ENCODE assay signal across 27 cellular contexts in the genomic region with DNA sequence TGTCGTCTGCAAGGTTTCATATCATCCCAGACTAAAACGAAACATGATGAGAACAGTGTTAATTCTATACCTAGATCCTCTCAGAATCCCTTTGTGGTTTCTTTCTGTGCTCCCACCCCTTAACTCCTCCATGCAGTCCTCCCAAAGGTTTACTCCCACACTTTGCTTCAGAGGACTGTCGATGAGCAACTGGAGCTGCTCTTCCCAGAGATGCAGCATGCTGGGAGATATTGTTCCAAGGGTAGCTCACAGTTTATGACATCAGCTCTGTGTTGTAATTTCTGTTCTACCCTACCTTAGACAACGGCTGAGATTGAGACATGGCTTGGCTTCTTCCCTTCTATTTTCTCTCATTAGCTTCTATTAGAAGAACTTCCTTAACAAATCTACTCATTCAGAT.
DNase-seq lines count a peak whose midpoint lies in the region; ATAC-seq, FAIRE-seq and TF ChIP-seq lines count a peak whose summit lies in the region.
"Had no signal": no experiment of that assay in that cellular context is flagged by ENCODE, and none has a peak within 500 bp of the region (broad histone marks: within the 10 kb centered on the region; RNA-seq: fewer than 3 reads in every experiment).

No MANE protein-coding gene starts in this region.

- no peak for ATAC-seq in activated CD8-positive, alpha-beta T cell treated with anti-CD3 and anti-CD28 coated beads, Interleukin-2, amount 10 ng/mL, durations not matched to agents 7 days and 5 days
- no peak for ATAC-seq in activated T-helper 17 cell treated with anti-CD3 and anti-CD28 coated beads, Interleukin-2, amount 50 U/mL, for 72 hours (replicated peaks)
- no peak for ATAC-seq in GM18520 (IDR thresholded peaks at IDR 0.05; ENCODE audit: unreplicated experiment)
- ATAC-seq: psoas muscle had no signal

- H3K4me3 ChIP-seq in fibroblast of villous mesenchyme (ENCODE audit: low read depth, low read length), result no peak overlapping the region
- H3K4me3 ChIP-seq: dorsolateral prefrontal cortex, heart right ventricle, psoas muscle, smooth muscle cell, transverse colon had no signal

- peak; percentile 61 for FAIRE-seq in H54 (lab: Jason Lieb, UNC)

- DNase-seq in H54 (ENCODE audit: insufficient read length, low spot score), result no peak
- peak; percentile 14 to 21 for DNase-seq in SHP77 (lab: John Stamatoyannopoulos, UW)
- peak; percentile 35 for DNase-seq in fibroblast of villous mesenchyme (ENCODE audit: low read depth)
- DNase-seq in nephron progenitor cell, result no peak
- DNase-seq in activated CD8-positive, alpha-beta T cell treated with anti-CD3 and anti-CD28 coated beads, Interleukin-2, amount 10 ng/mL, durations not matched to agents 7 days and 5 days, result no peak
- no peak for DNase-seq in NCI-H774 (lab: John Stamatoyannopoulos, UW)
- DNase-seq: ACHN; activated CD4-positive, alpha-beta T cell treated with anti-CD3 and anti-CD28 coated beads for 48 hours; activated gamma-delta T cell treated with Interleukin-2 at 50 U/mL for 16 hours; activated T-cell treated with anti-CD3 and anti-CD28 coated beads, Interleukin-2, amount 50 U/mL, for 1 hour; BE2C; cerebellar nuclear complex; dorsolateral prefrontal cortex; HCEC 1CT; heart right ventricle; KBM-7; mesendoderm; NCI-H1417 treated with DMSO at 0.1 percent for 48 hours; NCI-H446; psoas muscle; stimulated activated CD4-positive, alpha-beta T cell treated with anti-CD3 and anti-CD28 coated beads, Interleukin-1b, Interleukin-23, amount 100 ng/mL, for 48 hours; stimulated activated CD8-positive, alpha-beta memory T cell treated with anti-CD3 and anti-CD28 coated beads, Interleukin-4, amount 100 ng/mL, for 48 hours; WERI-Rb-1 had no signal

- peaks cover 16% of the 10 kb centered on the region for H3K4me1 Mint-ChIP-seq in nephron progenitor cell
- no peaks in the 10 kb centered on the region for H3K4me1 Mint-ChIP-seq in activated CD8-positive, alpha-beta T cell treated with anti-CD3 and anti-CD28 coated beads, Interleukin-2, amount 10 ng/mL, durations not matched to agents 7 days and 5 days (ENCODE audit: low read depth)
- no peaks in the 10 kb centered on the region for H3K4me1 Mint-ChIP-seq in activated T-helper 17 cell treated with anti-CD3 and anti-CD28 coated beads, Interleukin-2, amount 50 U/mL, for 72 hours

- POLR2A ChIA-PET in activated CD8-positive, alpha-beta T cell treated with anti-CD3 and anti-CD28 coated beads, Interleukin-2, amount 10 ng/mL, durations not matched to agents 7 days and 5 days (lab: Charles Lee), result no interaction called here

- no peaks in the 10 kb centered on the region for H3K36me3 Mint-ChIP-seq in nephron progenitor cell (ENCODE audit: low read depth)
- H3K36me3 Mint-ChIP-seq in activated CD8-positive, alpha-beta T cell treated with anti-CD3 and anti-CD28 coated beads, Interleukin-2, amount 10 ng/mL, durations not matched to agents 7 days and 5 days (ENCODE audit: low read depth), result no peaks in the 10 kb centered on the region
- no peaks in the 10 kb centered on the region for H3K36me3 Mint-ChIP-seq in activated T-helper 17 cell treated with anti-CD3 and anti-CD28 coated beads, Interleukin-2, amount 50 U/mL, for 72 hours (ENCODE audit: low read depth)

- no peaks in the 10 kb centered on the region for H3K9me3 Mint-ChIP-seq in nephron progenitor cell
- no peaks in the 10 kb centered on the region for H3K9me3 Mint-ChIP-seq in activated CD8-positive, alpha-beta T cell treated with anti-CD3 and anti-CD28 coated beads, Interleukin-2, amount 10 ng/mL, durations not matched to agents 7 days and 5 days (ENCODE audit: insufficient read depth)
- no peaks in the 10 kb centered on the region for H3K9me3 Mint-ChIP-seq in activated T-helper 17 cell treated with anti-CD3 and anti-CD28 coated beads, Interleukin-2, amount 50 U/mL, for 72 hours

- TF ChIP-seq CTCF in fibroblast of villous mesenchyme (IDR thresholded peaks at IDR 0.05; ENCODE audit: insufficient read depth, low read depth, low read length) (no peak), nephron progenitor cell (IDR thresholded peaks at IDR 0.05) (no peak)

- CTCF ChIA-PET in activated CD8-positive, alpha-beta T cell treated with anti-CD3 and anti-CD28 coated beads, Interleukin-2, amount 10 ng/mL, durations not matched to agents 7 days and 5 days (lab: Charles Lee), result no interaction called here

- peak overlapping the region; percentile 80 for H3K27ac Mint-ChIP-seq in nephron progenitor cell
- H3K27ac Mint-ChIP-seq in activated CD8-positive, alpha-beta T cell treated with anti-CD3 and anti-CD28 coated beads, Interleukin-2, amount 10 ng/mL, durations not matched to agents 7 days and 5 days, result no peak overlapping the region
- no peak overlapping the region for H3K27ac Mint-ChIP-seq in activated T-helper 17 cell treated with anti-CD3 and anti-CD28 coated beads, Interleukin-2, amount 50 U/mL, for 72 hours

- TF ChIP-seq POLR2A in H54 (IDR thresholded peaks at IDR 0.05; ENCODE audit: low read depth, low read length), result no peak

- H3K4me3 Mint-ChIP-seq in nephron progenitor cell, result no peak overlapping the region
- H3K4me3 Mint-ChIP-seq in activated CD8-positive, alpha-beta T cell treated with anti-CD3 and anti-CD28 coated beads, Interleukin-2, amount 10 ng/mL, durations not matched to agents 7 days and 5 days, result no peak overlapping the region
- H3K4me3 Mint-ChIP-seq in activated T-helper 17 cell treated with anti-CD3 and anti-CD28 coated beads, Interleukin-2, amount 50 U/mL, for 72 hours, result no peak overlapping the region

- no peaks in the 10 kb centered on the region for H3K27me3 Mint-ChIP-seq in nephron progenitor cell (ENCODE audit: low read depth, poor library complexity)
- H3K27me3 Mint-ChIP-seq in activated CD8-positive, alpha-beta T cell treated with anti-CD3 and anti-CD28 coated beads, Interleukin-2, amount 10 ng/mL, durations not matched to agents 7 days and 5 days (ENCODE audit: low read depth), result no peaks in the 10 kb centered on the region
- H3K27me3 Mint-ChIP-seq in activated T-helper 17 cell treated with anti-CD3 and anti-CD28 coated beads, Interleukin-2, amount 50 U/mL, for 72 hours, result no peaks in the 10 kb centered on the region

Comparison
In these comparisons a context has a peak if more than half of its experiments do, and no peak if none do; other contexts are left out.
1. DNase-seq: peak in SHP77 (2 of 2) and fibroblast of villous mesenchyme (single experiment); none in H54 (single experiment), nephron progenitor cell (single experiment), activated CD8-positive, alpha-beta T cell treated with anti-CD3 and anti-CD28 coated beads, Interleukin-2, amount 10 ng/mL, durations not matched to agents 7 days and 5 days (single experiment) and NCI-H774 (single experiment).